27 cellular contexts compared by ENCODE assay signal in the genomic region with DNA sequence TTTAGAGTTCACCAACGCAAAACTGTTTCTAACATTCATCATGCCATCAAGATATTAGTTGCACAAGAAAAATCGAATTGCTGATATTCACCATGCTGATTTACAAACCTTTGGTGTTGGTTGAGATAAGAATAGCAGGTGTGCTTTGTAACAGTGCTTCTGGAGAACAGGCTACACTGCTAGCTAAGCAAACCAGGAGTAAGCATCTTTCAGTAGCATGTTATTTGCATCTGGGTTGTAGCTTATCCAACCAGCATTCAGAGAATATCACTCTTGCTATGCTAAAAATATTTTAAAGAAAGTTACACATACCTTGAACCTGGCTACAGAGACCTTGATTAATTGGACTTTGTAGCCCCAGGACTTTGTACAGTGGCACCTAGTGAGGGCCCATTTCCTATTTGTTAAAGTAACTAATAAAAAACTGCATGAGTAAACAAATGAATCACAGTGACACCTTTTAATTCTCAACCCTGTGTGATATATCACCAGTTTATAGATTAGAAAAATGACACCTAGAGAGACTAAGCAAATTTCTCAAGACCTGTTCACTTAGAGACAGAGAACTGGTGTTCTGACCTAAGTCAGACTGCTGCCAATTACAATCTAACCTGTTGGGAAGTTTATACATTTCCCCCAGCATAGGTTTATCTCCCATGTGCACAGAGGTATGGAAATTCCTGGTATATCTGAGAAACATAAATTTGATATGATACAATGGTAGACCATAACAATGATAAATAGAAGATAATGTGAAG.
"Had no signal": no experiment of that assay in that cellular context is flagged by ENCODE, and none has a peak within 500 bp of the region (broad histone marks: within the 10 kb centered on the region; RNA-seq: fewer than 3 reads in every experiment).

No MANE protein-coding gene starts in this region.

- H3K4me1 ChIP-seq: left lung, parathyroid adenoma, stomach, suprapubic skin had no signal

- FAIRE-seq: kidney, urothelium cell line had no signal

- H2AFZ ChIP-seq: parathyroid adenoma had no signal

- H3K9me3 ChIP-seq: suprapubic skin had no signal

- H3K4me3 ChIP-seq: heart right ventricle, left lung, smooth muscle cell, stomach, suprapubic skin, tibial nerve had no signal

- H3K27me3 ChIP-seq: heart right ventricle, left lung, stomach, suprapubic skin, tibial nerve had no signal

- H3K27ac ChIP-seq: heart right ventricle, left lung, parathyroid adenoma, stomach, suprapubic skin, tibial nerve, VCaP had no signal

- H3K4me2 ChIP-seq: smooth muscle cell had no signal

- H3K36me3 ChIP-seq: heart right ventricle, left lung, stomach, suprapubic skin, tibial nerve had no signal

- H3K79me2 ChIP-seq: parathyroid adenoma had no signal

- H3K9ac ChIP-seq: parathyroid adenoma had no signal

- DNase-seq: activated CD4-positive, alpha-beta T cell treated with anti-CD3 and anti-CD28 coated beads, Interleukin-2, amount 10 ng/mL, durations not matched to agents 7 days and 5 days; activated CD4-positive, CD25-positive, alpha-beta regulatory T cell treated with anti-CD3 and anti-CD28 coated beads, Interleukin-2, amount 50 U/mL, for 72 hours; activated CD8-positive, alpha-beta T cell treated with anti-CD3 and anti-CD28 coated beads, Interleukin-2, amount 10 ng/mL, durations not matched to agents 7 days and 5 days; activated gamma-delta T cell treated with Interleukin-2 at 50 U/mL for 16 hours; activated T-cell treated with anti-CD3 and anti-CD28 coated beads, Interleukin-2, amount 50 U/mL, for 1 hour; aorta; caudate nucleus; dermis blood vessel endothelial cell; effector CD8-positive, alpha-beta T cell; erythroblast; foreskin fibroblast; heart right ventricle; kidney; left lung; stimulated activated CD4-positive, alpha-beta T cell treated with anti-CD3 and anti-CD28 coated beads, Interleukin-15, amount 100 ng/mL, for 24 hours; stomach; T-helper 2 cell had no signal

- ATAC-seq: activated CD8-positive, alpha-beta T cell treated with anti-CD3 and anti-CD28 coated beads, Interleukin-2, amount 10 ng/mL, durations not matched to agents 7 days and 5 days; activated naive CD4-positive, alpha-beta T cell treated with anti-CD3 and anti-CD28 coated beads, Interleukin-2, amount 50 U/mL, for 72 hours; heart right ventricle; left lung; natural killer cell treated with Interleukin-12 subunit alpha and Interleukin-12 subunit beta and Interleukin-15 and Interleukin-18, amount 100 ng/mL, for 72 hours; sciatic nerve; stimulated activated memory B cell treated with anti-CD40 and anti-IgM and Interleukin-4, amounts not matched to agents 10 μg/mL and 1 μg/mL and 100 μg/mL, for 72 hours had no signal
